22 cellular contexts compared by ENCODE assay signal in genomic region chr16:20598832-20599469, GRCh38. TPM values are rescaled to one million over a fixed set of nuclear protein-coding genes. Genes with fewer than 3 reads are reported as not detected.
"Had no signal": no experiment of that assay in that cellular context is flagged by ENCODE, and none has a peak within 500 bp of the region (broad histone marks: within the 10 kb centered on the region; RNA-seq: fewer than 3 reads in every experiment).

No MANE protein-coding gene starts in this region.

- H3K4me3 Mint-ChIP-seq: activated CD4-positive, alpha-beta T cell treated with anti-CD3 and anti-CD28 coated beads for 36 hours; activated CD8-positive, alpha-beta T cell treated with anti-CD3 and anti-CD28 coated beads, Interleukin-2, amount 10 ng/mL, durations not matched to agents 7 days and 5 days; activated naive CD4-positive, alpha-beta T cell treated with anti-CD3 and anti-CD28 coated beads for 36 hours; activated T-helper 1 cell treated with anti-CD3 and anti-CD28 coated beads, Interleukin-12 subunit alpha, Interleukin-12 subunit beta, Interleukin-2, Interleukin-4 antibody, amounts not matched to agents 30 ng/mL and 10 ng/mL and 1 ng/mL, durations not matched to agents 14 hours and 24 hours and 36 hours; neural crest cell had no signal

- H3K27ac Mint-ChIP-seq: activated CD4-positive, alpha-beta T cell treated with anti-CD3 and anti-CD28 coated beads for 36 hours; activated CD8-positive, alpha-beta T cell treated with anti-CD3 and anti-CD28 coated beads, Interleukin-2, amount 10 ng/mL, durations not matched to agents 7 days and 5 days; activated naive CD4-positive, alpha-beta T cell treated with anti-CD3 and anti-CD28 coated beads for 36 hours; activated T-helper 1 cell treated with anti-CD3 and anti-CD28 coated beads, Interleukin-12 subunit alpha, Interleukin-12 subunit beta, Interleukin-2, Interleukin-4 antibody, amounts not matched to agents 30 ng/mL and 10 ng/mL and 1 ng/mL, durations not matched to agents 14 hours and 24 hours and 36 hours had no signal

- H3K4me3 ChIP-seq: esophagus squamous epithelium, left ventricle myocardium inferior, ovary, stomach, thoracic aorta had no signal

- DNase-seq: activated CD4-positive, alpha-beta T cell treated with anti-CD3 and anti-CD28 coated beads for 36 hours; activated CD8-positive, alpha-beta memory T cell treated with anti-CD3 and anti-CD28 coated beads, Interleukin-2, amount 50 U/mL, for 48 hours; activated CD8-positive, alpha-beta T cell treated with anti-CD3 and anti-CD28 coated beads, Interleukin-2, amount 10 ng/mL, durations not matched to agents 7 days and 5 days; activated naive CD4-positive, alpha-beta T cell treated with anti-CD3 and anti-CD28 coated beads for 36 hours; esophagus squamous epithelium; foreskin fibroblast; glutamatergic neuron; left ventricle myocardium inferior; ovary; stimulated activated CD4-positive, alpha-beta T cell treated with anti-CD3 and anti-CD28 coated beads, Interleukin-15, amount 100 ng/mL, for 24 hours; stimulated activated CD4-positive, alpha-beta T cell treated with anti-CD3 and anti-CD28 coated beads, Interleukin-4, amount 100 ng/mL, for 24 hours; stomach; T-helper 2 cell had no signal

- H3K9me3 Mint-ChIP-seq: activated naive CD4-positive, alpha-beta T cell treated with anti-CD3 and anti-CD28 coated beads for 36 hours; activated T-helper 1 cell treated with anti-CD3 and anti-CD28 coated beads, Interleukin-12 subunit alpha, Interleukin-12 subunit beta, Interleukin-2, Interleukin-4 antibody, amounts not matched to agents 30 ng/mL and 10 ng/mL and 1 ng/mL, durations not matched to agents 14 hours and 24 hours and 36 hours; neural crest cell had no signal

- H3K27ac ChIP-seq: esophagus squamous epithelium, left ventricle myocardium inferior, ovary, stomach, thoracic aorta, VCaP had no signal

- H3K36me3 ChIP-seq: esophagus squamous epithelium, left ventricle myocardium inferior, ovary, stomach, thoracic aorta had no signal

- FAIRE-seq: astrocyte, colon, urothelium cell line had no signal

- ATAC-seq: activated CD4-positive, alpha-beta T cell treated with anti-CD3 and anti-CD28 coated beads for 36 hours; activated CD8-positive, alpha-beta T cell treated with anti-CD3 and anti-CD28 coated beads, Interleukin-2, amount 10 ng/mL, durations not matched to agents 7 days and 5 days had no signal

- H3K27me3 ChIP-seq: esophagus squamous epithelium, ovary, stomach had no signal

- H3K4me1 Mint-ChIP-seq: activated CD4-positive, alpha-beta T cell treated with anti-CD3 and anti-CD28 coated beads for 36 hours; neural crest cell had no signal

- H3K4me1 ChIP-seq: esophagus squamous epithelium, left ventricle myocardium inferior, stomach had no signal

- H3K9me3 ChIP-seq: esophagus squamous epithelium, left ventricle myocardium inferior, ovary, stomach, thoracic aorta had no signal

RNA-seq across cellular contexts. Expression of gene ACSM2B, which starts 22.8 kb away (rescaled TPM):
- total RNA-seq: activated CD4-positive, alpha-beta T cell treated with anti-CD3 and anti-CD28 coated beads for 36 hours; activated CD8-positive, alpha-beta T cell treated with anti-CD3 and anti-CD28 coated beads, Interleukin-2, amount 10 ng/mL, durations not matched to agents 7 days and 5 days; activated naive CD4-positive, alpha-beta T cell treated with anti-CD3 and anti-CD28 coated beads for 36 hours; activated T-helper 1 cell treated with anti-CD3 and anti-CD28 coated beads, Interleukin-12 subunit alpha, Interleukin-12 subunit beta, Interleukin-2, Interleukin-4 antibody, amounts not matched to agents 30 ng/mL and 10 ng/mL and 1 ng/mL, durations not matched to agents 14 hours and 24 hours and 36 hours; astrocyte; cardiac septum; esophagus squamous epithelium; left ventricle myocardium inferior; myocyte; neural crest cell; thoracic aorta had no signal
